1 cellular context compared by ENCODE assay signal in genomic region chr20:41038149-41038877, GRCh38.
A peak's percentile ranks its signal among the peaks of the same experiment; 100 is the strongest.
TF ChIP-seq lines count a peak whose summit lies in the region.

No MANE protein-coding gene starts in this region.

TF ChIP-seq in HepG2, 621 proteins besides CTCF, POLR2A, EP300 and RAD21 (continued from another document):
- TF ChIP-seq KIAA2018 (CRISPR knock-in tag; IDR thresholded peaks at IDR 0.05; ENCODE audit: borderline replicate concordance) = no peak
- TF ChIP-seq POLR2G (IDR thresholded peaks at IDR 0.05; ENCODE audit: low read depth, low read length) = 0 out of 2 replicates have a peak, but pooled peaks have one; percentile 32
- TF ChIP-seq LCORL (IDR thresholded peaks at IDR 0.05) = no peak
- peak; percentile 16; the same call in 1 of the 2 replicates for TF ChIP-seq LCORL (CRISPR knock-in tag; IDR thresholded peaks at IDR 0.05)
- TF ChIP-seq BCL6 (CRISPR knock-in tag; IDR thresholded peaks at IDR 0.05) = 0 out of 2 replicates have a peak, but pooled peaks have one; percentile 6
- TF ChIP-seq ZNF614 (CRISPR knock-in tag; IDR thresholded peaks at IDR 0.05; ENCODE audit: borderline replicate concordance) = 0 out of 2 replicates have a peak, but pooled peaks have one; percentile 7
- peak; percentile 72; the same call in 1 of the 2 replicates for TF ChIP-seq ZC3H4 (CRISPR knock-in tag; IDR thresholded peaks at IDR 0.05; ENCODE audit: borderline replicate concordance)
- peak; percentile 33; the same call in 1 of the 2 replicates for TF ChIP-seq ZNF414 (CRISPR knock-in tag; IDR thresholded peaks at IDR 0.05)
- 0 out of 2 replicates have a peak, but pooled peaks have one; percentile 50 for TF ChIP-seq MYC (CRISPR knock-in tag; IDR thresholded peaks at IDR 0.05; ENCODE audit: borderline replicate concordance)
- no peak for TF ChIP-seq ZNF282 (IDR thresholded peaks at IDR 0.05; ENCODE audit: partially characterized antibody)
- TF ChIP-seq ZBTB25 (CRISPR knock-in tag; IDR thresholded peaks at IDR 0.05) = no peak; the same call in 1 of the 2 replicates
- TF ChIP-seq ZSCAN5A (CRISPR knock-in tag; IDR thresholded peaks at IDR 0.05; ENCODE audit: borderline replicate concordance) = peak; percentile 72; the same call in 1 of the 2 replicates
- 0 out of 2 replicates have a peak, but pooled peaks have one; percentile 10 for TF ChIP-seq GZF1 (CRISPR knock-in tag; IDR thresholded peaks at IDR 0.05)
- peak; percentile 48 for TF ChIP-seq ZNF18 (CRISPR knock-in tag; IDR thresholded peaks at IDR 0.05; ENCODE audit: insufficient replicate concordance)
- 0 out of 2 replicates have a peak, but pooled peaks have one; percentile 61 for TF ChIP-seq MYPOP (CRISPR knock-in tag; IDR thresholded peaks at IDR 0.05)
- 0 out of 4 replicates have a peak, but pooled peaks of 1 of the 2 experiments have one; percentile 33 for TF ChIP-seq ATF4 (CRISPR knock-in tag; IDR thresholded peaks at IDR 0.05)
- peak; percentile 62 for TF ChIP-seq CEBPB (IDR thresholded peaks at IDR 0.05; ENCODE audit: borderline replicate concordance, low read depth, low read length)
- peak; percentile 16; the same call in 1 of the 2 replicates for TF ChIP-seq HDAC2 (CRISPR knock-in tag; IDR thresholded peaks at IDR 0.05)
- TF ChIP-seq ZBTB49 (CRISPR knock-in tag; IDR thresholded peaks at IDR 0.05; ENCODE audit: borderline replicate concordance) = 0 out of 2 replicates have a peak, but pooled peaks have one; percentile 25
- TF ChIP-seq SMYD3 (CRISPR knock-in tag; IDR thresholded peaks at IDR 0.05) = 0 out of 2 replicates have a peak, but pooled peaks have one; percentile 5
- 0 out of 2 replicates have a peak, but pooled peaks have one; percentile 43 for TF ChIP-seq ARNT2 (CRISPR knock-in tag; IDR thresholded peaks at IDR 0.05; ENCODE audit: low read depth)
- 0 out of 2 replicates have a peak, but pooled peaks have one; percentile 65 for TF ChIP-seq IRF9 (CRISPR knock-in tag; IDR thresholded peaks at IDR 0.05; ENCODE audit: borderline replicate concordance)
- peak; percentile 56 for TF ChIP-seq HNRNPK (IDR thresholded peaks at IDR 0.05; ENCODE audit: low read depth, low read length, poor library complexity, severe bottlenecking)
- TF ChIP-seq ZNF501 (CRISPR knock-in tag; IDR thresholded peaks at IDR 0.05) = peak; percentile 70; the same call in 1 of the 2 replicates
